8 cellular contexts compared by ENCODE assay signal in the genomic region with DNA sequence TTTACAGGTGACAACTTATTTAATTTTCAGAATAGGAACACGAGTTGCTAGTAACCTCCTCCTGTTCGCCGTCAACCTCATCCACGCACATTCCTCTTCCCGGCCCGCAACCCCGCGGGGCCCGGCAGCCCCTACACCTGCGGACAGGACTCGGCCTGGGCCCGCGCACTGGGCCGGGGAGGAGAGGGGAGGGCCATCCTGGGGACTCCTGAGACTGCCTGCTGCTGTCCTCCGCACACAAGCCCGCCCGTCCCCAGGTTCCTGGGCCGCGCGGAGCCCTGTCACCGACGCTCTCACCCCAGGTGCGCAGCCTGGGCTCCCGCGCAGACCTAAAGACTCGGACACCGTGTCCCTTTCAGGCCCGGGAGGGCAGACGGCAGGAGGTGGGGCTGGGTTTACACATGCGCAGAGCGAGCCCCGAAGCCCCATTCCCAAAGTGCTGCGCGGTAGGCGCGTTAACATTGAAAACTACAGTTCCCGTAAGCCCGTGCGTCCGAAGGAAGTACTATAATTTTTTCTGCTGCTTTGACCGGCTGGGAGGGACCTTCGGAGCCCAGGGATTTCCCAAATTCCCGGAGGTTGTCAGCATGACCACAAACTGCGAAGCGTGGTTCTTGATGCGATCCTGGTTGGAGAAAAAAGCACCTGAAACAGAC.
DNase-seq lines count a peak whose midpoint lies in the region; ATAC-seq and TF ChIP-seq lines count a peak whose summit lies in the region.
"Not testable (repeated sequence)": the region's sequence is repeated elsewhere in the genome, so short reads cannot be mapped to it uniquely, and the experiment has no call there.

No MANE protein-coding gene starts in this region.

- peak overlapping the region; percentile 65 for H2AFZ ChIP-seq in smooth muscle cell (ENCODE audit: low read depth)

- peak; percentile 95 for ATAC-seq in GM19328 (IDR thresholded peaks at IDR 0.05; ENCODE audit: unreplicated experiment)
- ATAC-seq in HG03439 (IDR thresholded peaks at IDR 0.05; ENCODE audit: unreplicated experiment), result peak; percentile 97

- H3K9ac ChIP-seq in smooth muscle cell (ENCODE audit: low read depth), result not testable (repeated sequence)

- not testable (repeated sequence) for H3F3A ChIP-seq in smooth muscle cell (ENCODE audit: low read depth)

- H3K4me3 ChIP-seq in A673 (ENCODE audit: low read depth, low read length, poor library complexity, severe bottlenecking), result peak overlapping the region; percentile 45
- H3K4me3 ChIP-seq in smooth muscle cell, result peak overlapping the region; percentile 55

- CTCF ChIA-PET in A673 (lab: Charles Lee), result not testable (repeated sequence)

- H4K20me1 ChIP-seq in smooth muscle cell (ENCODE audit: low read depth), result not testable (repeated sequence)

- DNase-seq in A673 (ENCODE audit: low spot score), result peak; percentile 84
- peak; percentile 80 for DNase-seq in NCI-H446 treated with DMSO at 0.1 percent for 48 hours (lab: John Stamatoyannopoulos, UW)
- DNase-seq in activated CD4-positive, CD25-positive, alpha-beta regulatory T cell treated with anti-CD3 and anti-CD28 coated beads, Interleukin-2, amount 50 U/mL, for 72 hours, result peak; percentile 73
- DNase-seq in central memory CD4-positive, alpha-beta T cell, result peak; percentile 53
- DNase-seq in islet precursor cell, result peak; percentile 90
- DNase-seq in smooth muscle cell (lab: John Stamatoyannopoulos, UW; ENCODE audit: unreplicated experiment), result peak; percentile 21

- not testable (repeated sequence) for H3K36me3 ChIP-seq in A673 (ENCODE audit: insufficient read depth, low read length, poor library complexity, severe bottlenecking); smooth muscle cell (ENCODE audit: low read depth)

- POLR2A ChIA-PET in A673 (lab: Charles Lee; ENCODE audit: low non-redundant PET), result not testable (repeated sequence)

- H3K4me2 ChIP-seq in smooth muscle cell, result peak overlapping the region; percentile 82

- H3K9me3 ChIP-seq in A673 (ENCODE audit: low read depth, low read length, poor library complexity, severe bottlenecking); smooth muscle cell (replicated peaks; ENCODE audit: low read depth): not testable (repeated sequence)

- not testable (repeated sequence) for TF ChIP-seq CTCF in A673 (conservative IDR thresholded peaks at IDR 0.05; ENCODE audit: low read depth, low read length); smooth muscle cell (IDR thresholded peaks at IDR 0.05; ENCODE audit: borderline replicate concordance, insufficient read depth, poor library complexity, severe bottlenecking)

- H3K27ac ChIP-seq in A673 (ENCODE audit: low read depth, low read length, poor library complexity, severe bottlenecking); smooth muscle cell (ENCODE audit: low read depth): not testable (repeated sequence)

- intact Hi-C loops in A673 (cut with micrococcal nuclease; ENCODE audit: unreplicated experiment), result not testable (repeated sequence)

- not testable (repeated sequence) for H3K27me3 ChIP-seq in A673 (replicated peaks; ENCODE audit: insufficient read depth, low read depth, low read length, poor library complexity); smooth muscle cell (ENCODE audit: low read depth)

- H3K4me1 ChIP-seq in A673 (ENCODE audit: insufficient read depth, low read length, poor library complexity, severe bottlenecking); smooth muscle cell (ENCODE audit: low read depth): not testable (repeated sequence)

- under 1% methylated on average over 32 of the region's 46 CpGs for WGBS in smooth muscle cell (ENCODE audit: low lambda C conversion rate)

- BruUV-seq in A673 (replicated peaks; lab: Mats Ljungman, UMichigan), result not testable (repeated sequence)

- H3K79me2 ChIP-seq in smooth muscle cell (ENCODE audit: low read depth), result not testable (repeated sequence)

Comparison
In these comparisons a context has a peak if more than half of its experiments do, and no peak if none do; other contexts are left out.
1. DNase-seq: peak in every context shown above with its lines; median percentile 90 in islet precursor cell; 84 in A673; 80 in NCI-H446 treated with DMSO at 0.1 percent for 48 hours; 73 in activated CD4-positive, CD25-positive, alpha-beta regulatory T cell treated with anti-CD3 and anti-CD28 coated beads, Interleukin-2, amount 50 U/mL, for 72 hours; 53 in central memory CD4-positive, alpha-beta T cell; 21 in smooth muscle cell.